In genomic region chr6:36337814-36338213, GRCh38 we compare ENCODE assay signal across 19 cellular contexts. TPM values are rescaled to one million over a fixed set of nuclear protein-coding genes. Genes with fewer than 3 reads are reported as not detected.
DNase-seq lines count a peak whose midpoint lies in the region; ATAC-seq and TF ChIP-seq lines count a peak whose summit lies in the region.
"Had no signal": no experiment of that assay in that cellular context is flagged by ENCODE, and none has a peak within 500 bp of the region (broad histone marks: within the 10 kb centered on the region; RNA-seq: fewer than 3 reads in every experiment).

No MANE protein-coding gene starts in this region.

- peaks cover 6% of the 10 kb centered on the region for H3K4me1 Mint-ChIP-seq in osteocyte (ENCODE audit: unreplicated experiment)

- ATAC-seq in DND-41 (ENCODE audit: insufficient read depth, low read depth) (peak; percentile 58; the same call in 2 of the 3 replicates), omental fat pad (ENCODE audit: low FRiP score) (no peak)
- ATAC-seq: GM23338, HCT116 had no signal

- no peak overlapping the region for H3K27ac Mint-ChIP-seq in osteocyte (ENCODE audit: unreplicated experiment)
- H3K27ac Mint-ChIP-seq: CD4-positive, alpha-beta T cell; GM23338 had no signal

- H3K4me3 Mint-ChIP-seq in osteocyte (ENCODE audit: unreplicated experiment): no peak overlapping the region
- H3K4me3 Mint-ChIP-seq: CD4-positive, alpha-beta T cell; GM23338 had no signal

- no peak overlapping the region for H3K4me2 ChIP-seq in DND-41 (ENCODE audit: insufficient read depth, low read length)
- H3K4me2 ChIP-seq: GM23338 had no signal

- no peaks in the 10 kb centered on the region for H3K9me3 ChIP-seq in DND-41 (ENCODE audit: insufficient read depth, low read length, severe bottlenecking)
- no peaks in the 10 kb centered on the region for H3K9me3 ChIP-seq in mucosa of rectum (ENCODE audit: control insufficient read depth in 2 of 2, low read length in 2 of 2)
- H3K9me3 ChIP-seq: SJCRH30 had no signal

- H3K4me3 ChIP-seq in DND-41 (ENCODE audit: low read depth in 1 of 2, low read length in 2 of 2) (no peak overlapping the region), mucosa of rectum (ENCODE audit: low read length in 2 of 2) (no peak overlapping the region)
- H3K4me3 ChIP-seq: GM23338, SJCRH30 had no signal

- no peaks in the 10 kb centered on the region for H3K79me2 ChIP-seq in DND-41 (ENCODE audit: insufficient read depth, low read length)

- peaks cover 79% of the 10 kb centered on the region for H3K27me3 Mint-ChIP-seq in osteocyte (ENCODE audit: unreplicated experiment)

- H4K20me1 ChIP-seq in DND-41 (ENCODE audit: insufficient read depth, low read length): peaks cover 3% of the 10 kb centered on the region; the same call in 1 of the 2 replicates

- no peak for TF ChIP-seq CTCF in DND-41 (IDR thresholded peaks at IDR 0.05; ENCODE audit: borderline replicate concordance, extremely low read depth, low read length, poor library complexity, severe bottlenecking)
- TF ChIP-seq CTCF in osteocyte (IDR thresholded peaks at IDR 0.05): no peak
- TF ChIP-seq CTCF in omental fat pad (IDR thresholded peaks at IDR 0.05): no peak

- H3K27ac ChIP-seq in DND-41 (ENCODE audit: low read length) (no peak overlapping the region), mucosa of rectum (ENCODE audit: low read depth in 2 of 2, low read length in 2 of 2) (peak overlapping the region; percentile 65 to 74)
- H3K27ac ChIP-seq: HL-60, SJCRH30 had no signal

- H3K4me1 ChIP-seq in DND-41 (ENCODE audit: insufficient read depth, low read length): no peaks in the 10 kb centered on the region
- peaks cover 54 to 65% of the 10 kb centered on the region in 2 donors for H3K4me1 ChIP-seq in mucosa of rectum (ENCODE audit: control insufficient read depth in 2 of 2, insufficient read depth in 2 of 2, low read length in 2 of 2)

- no peak overlapping the region for H2AFZ ChIP-seq in DND-41 (ENCODE audit: low read depth, low read length)
- H2AFZ ChIP-seq: GM23338 had no signal

- peaks cover 11% of the 10 kb centered on the region for H3K27me3 ChIP-seq in DND-41 (ENCODE audit: insufficient read depth, low read length, poor library complexity)
- no peaks in the 10 kb centered on the region for H3K27me3 ChIP-seq in mucosa of rectum (ENCODE audit: control insufficient read depth in 2 of 2, insufficient read depth in 2 of 2, low read length in 2 of 2)
- H3K27me3 ChIP-seq: SJCRH30 had no signal

- no peak overlapping the region for H3K9ac ChIP-seq in DND-41 (ENCODE audit: low read depth, low read length)
- H3K9ac ChIP-seq in mucosa of rectum (ENCODE audit: low read depth in 1 of 2, low read length in 2 of 2): no peak overlapping the region

- no peaks in the 10 kb centered on the region for H3K9me3 Mint-ChIP-seq in osteocyte (ENCODE audit: unreplicated experiment)
- H3K9me3 Mint-ChIP-seq: CD4-positive, alpha-beta T cell; GM23338 had no signal

- H3K36me3 Mint-ChIP-seq in osteocyte (ENCODE audit: unreplicated experiment): no peaks in the 10 kb centered on the region

- DNase-seq in NCI-H748 (lab: John Stamatoyannopoulos, UW; ENCODE audit: unreplicated experiment) (peak; percentile 26), NCI-H748 treated with DMSO at 0.1 percent for 48 hours (lab: John Stamatoyannopoulos, UW) (no peak), DND-41 (no peak), NCI-H69 (lab: John Stamatoyannopoulos, UW) (peak; percentile 60), osteocyte (ENCODE audit: extremely low spot score, unreplicated experiment) (no peak), omental fat pad (ENCODE audit: low spot score) (no peak)
- no peak for DNase-seq in stimulated activated CD4-positive, alpha-beta T cell treated with anti-CD3 and anti-CD28 coated beads, Interleukin-12 subunit alpha, Interleukin-12 subunit beta, amount 100 ng/mL, for 4 hours
- DNase-seq: ACHN; AML-193; CD4-positive, alpha-beta T cell; NCI-H1092 treated with DMSO at 0.1 percent for 48 hours; NCI-H187; NCI-H446 treated with DMSO at 0.1 percent for 48 hours; T-helper 2 cell had no signal

- H3K36me3 ChIP-seq in DND-41 (ENCODE audit: insufficient read depth, low read length) (no peaks in the 10 kb centered on the region), mucosa of rectum (ENCODE audit: control insufficient read depth in 2 of 2, insufficient read depth in 2 of 2, low read length in 2 of 2) (no peaks in the 10 kb centered on the region)
- H3K36me3 ChIP-seq: SJCRH30 had no signal

RNA-seq across cellular contexts. Expression of gene BNIP5, which starts 1.1 kb away (rescaled TPM):
- total RNA-seq in osteocyte (not detected in 2 replicates), omental fat pad (not detected)
- total RNA-seq: CD4-positive, alpha-beta T cell; GM23338 had no signal

RNA-seq across cellular contexts. Expression of gene ETV7, which starts 49.7 kb away (rescaled TPM):
- total RNA-seq in osteocyte (0.24 and 0.59 TPM in 2 replicates), omental fat pad (1 to 10 TPM in 3 of 4 donors, under 1 TPM in 1; 0.56 to 5.9 (median 2.8) TPM)
- total RNA-seq: SJCRH30 had no signal

Comparison
In these comparisons a context has a peak if more than half of its experiments do, and no peak if none do; other contexts are left out.
1. DNase-seq: peak in NCI-H748 (single experiment) and NCI-H69 (single experiment); none in NCI-H748 treated with DMSO at 0.1 percent for 48 hours (single experiment), DND-41 (single experiment), stimulated activated CD4-positive, alpha-beta T cell treated with anti-CD3 and anti-CD28 coated beads, Interleukin-12 subunit alpha, Interleukin-12 subunit beta, amount 100 ng/mL, for 4 hours (single experiment), osteocyte (single experiment) and omental fat pad (single experiment).